Comparison of ENCODE assay signal across 16 cellular contexts in the genomic region with DNA sequence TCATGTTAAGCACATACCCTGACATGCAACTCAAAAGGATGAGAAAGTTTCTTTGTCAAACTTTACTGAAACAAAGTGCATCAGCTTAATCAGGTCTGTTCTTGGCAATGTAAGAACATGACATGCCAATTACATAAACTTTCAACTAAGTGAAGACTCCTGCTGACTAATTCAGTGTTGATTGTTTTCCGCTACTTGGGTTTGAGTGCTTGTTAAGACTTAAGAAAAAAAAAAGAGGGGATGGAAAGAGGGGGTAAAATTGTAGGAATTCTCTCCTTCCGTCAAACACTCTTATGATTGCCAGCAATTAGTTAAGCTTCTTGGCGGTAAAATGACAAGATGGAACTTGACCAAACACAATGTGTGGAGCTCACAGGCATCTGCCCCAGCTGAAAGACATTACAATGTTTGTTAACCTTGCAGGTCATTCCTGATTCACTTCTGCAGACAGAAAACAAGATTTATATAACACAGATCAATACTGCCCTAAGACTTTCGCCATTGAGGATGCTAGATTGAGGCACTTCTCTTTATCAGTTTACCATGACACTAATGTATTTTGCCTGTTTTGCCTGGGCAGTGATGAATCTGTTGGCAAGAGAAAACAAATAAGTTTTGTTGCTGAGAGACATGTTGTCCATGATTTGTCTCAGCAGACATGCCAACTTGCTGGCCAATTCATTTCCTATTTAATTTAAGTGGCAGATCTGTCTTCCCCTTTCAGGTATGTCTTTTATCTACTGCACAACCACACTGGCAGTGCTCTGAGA.
"Had no signal": no experiment of that assay in that cellular context is flagged by ENCODE, and none has a peak within 500 bp of the region (broad histone marks: within the 10 kb centered on the region; RNA-seq: fewer than 3 reads in every experiment).

No MANE protein-coding gene starts in this region.

- H3K27me3 Mint-ChIP-seq: stimulated activated naive CD8-positive, alpha-beta T cell treated with anti-CD3 and anti-CD28 coated beads, Interleukin-15, amount 100 ng/mL, for 72 hours had no signal

- H3K4me3 Mint-ChIP-seq: activated T-cell treated with anti-CD3 and anti-CD28 coated beads, Interleukin-2, amount 50 U/mL, for 4 hours; natural killer cell; stimulated activated naive CD8-positive, alpha-beta T cell treated with anti-CD3 and anti-CD28 coated beads, Interleukin-15, amount 100 ng/mL, for 72 hours had no signal

- H3K4me1 ChIP-seq: lower lobe of right lung, psoas muscle, testis had no signal

- H3K27ac Mint-ChIP-seq: activated naive CD4-positive, alpha-beta T cell treated with anti-CD3 and anti-CD28 coated beads, Interleukin-2, amount 50 U/mL, for 72 hours; natural killer cell; stimulated activated naive CD8-positive, alpha-beta T cell treated with anti-CD3 and anti-CD28 coated beads, Interleukin-15, amount 100 ng/mL, for 72 hours had no signal

- H3K4me3 ChIP-seq: lower lobe of right lung, psoas muscle, testis had no signal

- H3K4me1 Mint-ChIP-seq: natural killer cell; stimulated activated naive CD8-positive, alpha-beta T cell treated with anti-CD3 and anti-CD28 coated beads, Interleukin-15, amount 100 ng/mL, for 72 hours had no signal

- DNase-seq: activated CD4-positive, alpha-beta T cell treated with anti-CD3 and anti-CD28 coated beads for 1 hour; activated CD4-positive, alpha-beta T cell treated with anti-CD3 and anti-CD28 coated beads, Interleukin-2, amount 50 U/mL, for 48 hours; activated effector memory CD4-positive, alpha-beta T cell treated with anti-CD3 and anti-CD28 coated beads, Interleukin-2, amount 50 U/mL, for 16 hours; activated T-cell treated with anti-CD3 and anti-CD28 coated beads, Interleukin-2, amount 50 U/mL, for 4 hours; amniotic stem cell; hippocampal formation; kidney glomerular epithelial cell; lower lobe of right lung; natural killer cell; psoas muscle; stimulated activated CD4-positive, alpha-beta T cell treated with anti-CD3 and anti-CD28 coated beads, Interleukin-2, amount 100 ng/mL, for 48 hours; stimulated activated naive CD8-positive, alpha-beta T cell treated with anti-CD3 and anti-CD28 coated beads, Interleukin-15, amount 100 ng/mL, for 72 hours; T-helper 9 cell; testis had no signal

- H3K9me3 ChIP-seq: lower lobe of right lung, psoas muscle, testis had no signal

- FAIRE-seq: endothelial cell of umbilical vein had no signal

- H3K9me3 Mint-ChIP-seq: activated naive CD4-positive, alpha-beta T cell treated with anti-CD3 and anti-CD28 coated beads, Interleukin-2, amount 50 U/mL, for 72 hours; activated T-cell treated with anti-CD3 and anti-CD28 coated beads, Interleukin-2, amount 50 U/mL, for 4 hours had no signal

- H3K36me3 Mint-ChIP-seq: activated naive CD4-positive, alpha-beta T cell treated with anti-CD3 and anti-CD28 coated beads, Interleukin-2, amount 50 U/mL, for 72 hours; natural killer cell had no signal

- H3K27me3 ChIP-seq: testis had no signal

- H3K27ac ChIP-seq: lower lobe of right lung, psoas muscle, testis had no signal

- H3K36me3 ChIP-seq: lower lobe of right lung had no signal

- ATAC-seq: activated naive CD4-positive, alpha-beta T cell treated with anti-CD3 and anti-CD28 coated beads, Interleukin-2, amount 50 U/mL, for 72 hours; activated T-cell treated with anti-CD3 and anti-CD28 coated beads, Interleukin-2, amount 50 U/mL, for 4 hours; lower lobe of right lung; natural killer cell; psoas muscle; stimulated activated naive CD8-positive, alpha-beta T cell treated with anti-CD3 and anti-CD28 coated beads, Interleukin-15, amount 100 ng/mL, for 72 hours had no signal
